1 cellular context compared by ENCODE assay signal in genomic region chr17:66468241-66469087, GRCh38.
TF ChIP-seq lines count a peak whose summit lies in the region.

No MANE protein-coding gene starts in this region.

TF ChIP-seq in K562, 482 proteins besides CTCF, POLR2A, EP300 and RAD21 (continued from another document):
- TF ChIP-seq, protein P1, sequence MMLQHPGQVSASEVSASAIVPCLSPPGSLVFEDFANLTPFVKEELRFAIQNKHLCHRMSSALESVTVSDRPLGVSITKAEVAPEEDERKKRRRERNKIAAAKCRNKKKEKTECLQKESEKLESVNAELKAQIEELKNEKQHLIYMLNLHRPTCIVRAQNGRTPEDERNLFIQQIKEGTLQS (IDR thresholded peaks at IDR 0.05), result peak; percentile 37; the same call in 1 of the 2 replicates
- TF ChIP-seq, protein P1 (CRISPR knock-in tag; conservative IDR thresholded peaks at IDR 0.05), result no peak
- TF ChIP-seq HMGN3 (IDR thresholded peaks at IDR 0.05; ENCODE audit: borderline replicate concordance, extremely low read depth, insufficient read length, low read depth, low read length), result no peak
- no peak for TF ChIP-seq ZFP30 (CRISPR knock-in tag; IDR thresholded peaks at IDR 0.05; ENCODE audit: borderline replicate concordance)
- no peak for TF ChIP-seq HDAC6 (IDR thresholded peaks at IDR 0.05; ENCODE audit: low read depth, low read length)
- no peak for TF ChIP-seq BRF1 (IDR thresholded peaks at IDR 0.05; ENCODE audit: borderline replicate concordance, extremely low read depth, insufficient read length)
- peak; percentile 68; the same call in 1 of the 2 replicates for TF ChIP-seq TOE1 (IDR thresholded peaks at IDR 0.05; ENCODE audit: borderline replicate concordance)
- TF ChIP-seq TOE1 (CRISPR knock-in tag; IDR thresholded peaks at IDR 0.05; ENCODE audit: borderline replicate concordance, low read depth), result no peak
- no peak for TF ChIP-seq SMARCA5 (IDR thresholded peaks at IDR 0.05)
- TF ChIP-seq NCOA1 (IDR thresholded peaks at IDR 0.05; ENCODE audit: low read depth), result peak; percentile 63; the same call in 1 of the 2 replicates
- no peak for TF ChIP-seq RBM34 (IDR thresholded peaks at IDR 0.05; ENCODE audit: borderline replicate concordance, insufficient read depth, low read length)
